In genomic region chr17:64965826-64966283, GRCh38 we compare ENCODE assay signal across 1 cellular context.
TF ChIP-seq lines count a peak whose summit lies in the region.
"Not testable (repeated sequence)": the region's sequence is repeated elsewhere in the genome, so short reads cannot be mapped to it uniquely, and the experiment has no call there.

No MANE protein-coding gene starts in this region.

TF ChIP-seq in HepG2, 621 proteins besides CTCF, POLR2A, EP300 and RAD21 (continued from another document and continues in another):
- peak; percentile 88 for TF ChIP-seq SNAPC5 (CRISPR knock-in tag; IDR thresholded peaks at IDR 0.05; ENCODE audit: borderline replicate concordance)
- peak; percentile 82; the same call in 1 of the 2 replicates for TF ChIP-seq HINFP (CRISPR knock-in tag; IDR thresholded peaks at IDR 0.05; ENCODE audit: low read depth)
- TF ChIP-seq ETV6 (CRISPR knock-in tag; conservative IDR thresholded peaks at IDR 0.05) = peak; percentile 65
- TF ChIP-seq ZNF136 (CRISPR knock-in tag; IDR thresholded peaks at IDR 0.05; ENCODE audit: low read depth) = peak; percentile 82; the same call in 1 of the 2 replicates
- TF ChIP-seq RBFOX2 (IDR thresholded peaks at IDR 0.05; ENCODE audit: low read depth, low read length) = peak; percentile 76
- TF ChIP-seq ZSCAN25 (CRISPR knock-in tag; IDR thresholded peaks at IDR 0.05) = peak; percentile 74
- peak; percentile 71; the same call in 1 of the 2 replicates for TF ChIP-seq ZBTB2 (CRISPR knock-in tag; IDR thresholded peaks at IDR 0.05; ENCODE audit: low read depth)
- 0 out of 2 replicates have a peak, but pooled peaks have one; percentile 34 for TF ChIP-seq CREB1 (IDR thresholded peaks at IDR 0.05)
- TF ChIP-seq CREB1 (CRISPR knock-in tag; IDR thresholded peaks at IDR 0.05); LCORL (IDR thresholded peaks at IDR 0.05): not testable (repeated sequence)
- peak; percentile 71 for TF ChIP-seq SAP130 (CRISPR knock-in tag; IDR thresholded peaks at IDR 0.05; ENCODE audit: low read depth)
- TF ChIP-seq ELF1 (CRISPR knock-in tag; IDR thresholded peaks at IDR 0.05) = peak; percentile 53
- peak; percentile 57; the same call in 1 of the 2 replicates for TF ChIP-seq ZBTB25 (CRISPR knock-in tag; IDR thresholded peaks at IDR 0.05)
- peak; percentile 86 for TF ChIP-seq ZNF839 (CRISPR knock-in tag; IDR thresholded peaks at IDR 0.05; ENCODE audit: borderline replicate concordance)
- peak; percentile 99 for TF ChIP-seq ZFP82 (CRISPR knock-in tag; IDR thresholded peaks at IDR 0.05; ENCODE audit: borderline replicate concordance)
- TF ChIP-seq ZHX1 (CRISPR knock-in tag; IDR thresholded peaks at IDR 0.05; ENCODE audit: low read depth) = peak; percentile 79
- peak; percentile 97 for TF ChIP-seq BORCS8-MEF2B (CRISPR knock-in tag; IDR thresholded peaks at IDR 0.05)
- 0 out of 2 replicates have a peak, but pooled peaks have one; percentile 52 for TF ChIP-seq ZNF17 (CRISPR knock-in tag; IDR thresholded peaks at IDR 0.05)
- TF ChIP-seq ZNF12 (CRISPR knock-in tag; IDR thresholded peaks at IDR 0.05) = peak; percentile 46
- 0 out of 2 replicates have a peak, but pooled peaks have one; percentile 62 for TF ChIP-seq ZNF512B (CRISPR knock-in tag; IDR thresholded peaks at IDR 0.05; ENCODE audit: borderline replicate concordance)
- peak; percentile 98 for TF ChIP-seq ZGPAT (CRISPR knock-in tag; IDR thresholded peaks at IDR 0.05)
- peak; percentile 97 for TF ChIP-seq ZFP41 (CRISPR knock-in tag; IDR thresholded peaks at IDR 0.05; ENCODE audit: borderline replicate concordance)
- peak; percentile 83 for TF ChIP-seq ZNF574 (CRISPR knock-in tag; IDR thresholded peaks at IDR 0.05)
- peak; percentile 63; the same call in 1 of the 2 replicates for TF ChIP-seq HNF1B (CRISPR knock-in tag; IDR thresholded peaks at IDR 0.05)
- peak; percentile 80 for TF ChIP-seq LCORL (CRISPR knock-in tag; IDR thresholded peaks at IDR 0.05)
- peak; percentile 90 for TF ChIP-seq RXRA (CRISPR knock-in tag; IDR thresholded peaks at IDR 0.05)
- TF ChIP-seq ZNF563 (CRISPR knock-in tag; IDR thresholded peaks at IDR 0.05) = peak; percentile 98
- TF ChIP-seq CENPBD1 (CRISPR knock-in tag; IDR thresholded peaks at IDR 0.05; ENCODE audit: borderline replicate concordance, low read depth) = peak; percentile 91; the same call in 1 of the 2 replicates
- peak; percentile 92; the same call in 1 of the 2 replicates for TF ChIP-seq PLSCR1 (CRISPR knock-in tag; IDR thresholded peaks at IDR 0.05; ENCODE audit: borderline replicate concordance)
- TF ChIP-seq ZNF280D (CRISPR knock-in tag; IDR thresholded peaks at IDR 0.05) = peak; percentile 95
- TF ChIP-seq ZNF263 (CRISPR knock-in tag; IDR thresholded peaks at IDR 0.05) = peak; percentile 78
